ENCODE assay signal across 9 cellular contexts in genomic region chr2:95401480-95401879, GRCh38. TPM values are rescaled to one million over a fixed set of nuclear protein-coding genes. Genes with fewer than 3 reads are reported as not detected.
DNase-seq lines count a peak whose midpoint lies in the region; TF ChIP-seq lines count a peak whose summit lies in the region.
"Had no signal": no experiment of that assay in that cellular context is flagged by ENCODE, and none has a peak within 500 bp of the region (broad histone marks: within the 10 kb centered on the region; RNA-seq: fewer than 3 reads in every experiment).

No MANE protein-coding gene starts in this region.

- CTCF ChIA-PET in MCF 10A (lab: Yijun Ruan, JAX), result interaction anchor here (0.9 to 4.5 kb wide), 13 partner anchors 8 to 299 kb away, joined by 3 to 29 read pairs (median 6); no protein-coding TSS in a partner anchor

- no peaks in the 10 kb centered on the region for H3K27me3 Mint-ChIP-seq in MCF 10A (ENCODE audit: insufficient read depth, unreplicated experiment)

- no TSS peak for BruUV-seq in MCF 10A (replicated peaks; lab: Mats Ljungman, UMichigan)

- TF ChIP-seq CTCF in 22Rv1 (IDR thresholded peaks at IDR 0.05) (no peak), HFF-Myc (IDR thresholded peaks at IDR 0.05; ENCODE audit: low read depth, low read length, missing control alignments) (no peak), MCF 10A (IDR thresholded peaks at IDR 0.05; ENCODE audit: unreplicated experiment) (no peak)

- H3K36me3 ChIP-seq in mucosa of stomach (ENCODE audit: control insufficient read depth, insufficient read depth, low read length), result no peaks in the 10 kb centered on the region

- intact Hi-C loops in MCF 10A (cut with micrococcal nuclease), result loop anchor here (5.0 kb wide), 2 partner anchors 169 to 234 kb away; partner anchors contain the start of gene ZNF2

- no peaks in the 10 kb centered on the region for H3K9me3 ChIP-seq in mucosa of stomach (ENCODE audit: control insufficient read depth, low read length)

- H3K9me3 Mint-ChIP-seq in MCF 10A (ENCODE audit: unreplicated experiment), result no peaks in the 10 kb centered on the region

- H3K9ac ChIP-seq in mucosa of stomach (ENCODE audit: low read length), result peak overlapping the region; percentile 95

- peaks cover 8% of the 10 kb centered on the region for H3K4me1 Mint-ChIP-seq in MCF 10A (ENCODE audit: insufficient read depth, unreplicated experiment)

- peak overlapping the region; percentile 74; the same call in 1 of the 2 replicates for H3K27ac ChIP-seq in 22Rv1

- H3K27me3 ChIP-seq in mucosa of stomach (ENCODE audit: control insufficient read depth, insufficient read depth, low read length), result no peaks in the 10 kb centered on the region

- H3K36me3 Mint-ChIP-seq in MCF 10A (ENCODE audit: insufficient read depth, unreplicated experiment), result peaks cover 6% of the 10 kb centered on the region

- H3K4me1 ChIP-seq in mucosa of stomach (ENCODE audit: control insufficient read depth, insufficient read depth, low read length), result peaks cover 14% of the 10 kb centered on the region

- H3K4me3 ChIP-seq in HFF-Myc (replicated peaks; ENCODE audit: low read depth, low read length) (peak overlapping the region; percentile 99), mucosa of stomach (ENCODE audit: low read length) (peak overlapping the region; percentile 99)

- DNase-seq in HFF-Myc (ENCODE audit: extremely low read depth, low read depth) (no peak), MCF 10A (ENCODE audit: unreplicated experiment) (no peak), NCI-H2107 (lab: John Stamatoyannopoulos, UW) (no peak), DMS153 (lab: John Stamatoyannopoulos, UW) (no peak), medulla oblongata (ENCODE audit: extremely low spot score) (no peak)
- DNase-seq in stimulated activated CD4-positive, alpha-beta T cell treated with anti-CD3 and anti-CD28 coated beads, Interleukin-15, amount 100 ng/mL, for 24 hours, result no peak
- DNase-seq: islet precursor cell had no signal

- POLR2A ChIA-PET in MCF 10A (lab: Yijun Ruan, JAX), result interaction anchor here (1.0 to 2.8 kb wide), 10 partner anchors 8 to 236 kb away, joined by 3 to 16 read pairs (median 6); partner anchors contain the start of gene ZNF2

- H3K4me3 Mint-ChIP-seq in MCF 10A (ENCODE audit: unreplicated experiment), result peak overlapping the region; percentile 99

- H3K27ac Mint-ChIP-seq in MCF 10A (ENCODE audit: low read depth, unreplicated experiment), result no peak overlapping the region

RNA-seq across cellular contexts. Expression of gene FAHD2A, which starts 1.0 kb away (rescaled TPM):
- total RNA-seq in MCF 10A (2022), result 23.9 and 24.1 TPM in 2 replicates
